ENCODE assay signal across 1 cellular context in genomic region chr3:40468018-40468417, GRCh38.
TF ChIP-seq lines count a peak whose summit lies in the region.

No MANE protein-coding gene starts in this region.

TF ChIP-seq in K562, 482 proteins besides CTCF, POLR2A, EP300 and RAD21:
- no peak for TF ChIP-seq UBTF (IDR thresholded peaks at IDR 0.05; ENCODE audit: borderline replicate concordance in 1 of 2, low read depth in 2 of 2, low read length in 2 of 2)
- TF ChIP-seq SUPT5H (IDR thresholded peaks at IDR 0.05) = 0 out of 2 replicates have a peak, but pooled peaks have one; percentile 2
- TF ChIP-seq ZC3H8 (IDR thresholded peaks at IDR 0.05) = no peak
- no peak for TF ChIP-seq ILK (tag; IDR thresholded peaks at IDR 0.05; ENCODE audit: borderline replicate concordance, low read depth)
- TF ChIP-seq RERE (CRISPR knock-in tag; IDR thresholded peaks at IDR 0.05; ENCODE audit: borderline replicate concordance) = no peak
- no peak for TF ChIP-seq RHOXF2B (CRISPR knock-in tag; conservative IDR thresholded peaks at IDR 0.05)
- no peak for TF ChIP-seq WHSC1 (IDR thresholded peaks at IDR 0.05; ENCODE audit: low read length)
- no peak for TF ChIP-seq MAFK (IDR thresholded peaks at IDR 0.05; ENCODE audit: low read length)
- TF ChIP-seq FOXA3 (CRISPR knock-in tag; conservative IDR thresholded peaks at IDR 0.05 in 1 of 2, IDR thresholded peaks at IDR 0.05 in 1 of 2) = peak in 1 of 2 experiments; percentile 32; a peak in 1 of 4 replicates
- no peak for TF ChIP-seq MEIS2 (IDR thresholded peaks at IDR 0.05; ENCODE audit: partially characterized antibody)
- no peak for TF ChIP-seq EP400 (IDR thresholded peaks at IDR 0.05)
- no peak for TF ChIP-seq DDX20 (tag; IDR thresholded peaks at IDR 0.05; ENCODE audit: low read depth)
- no peak for TF ChIP-seq FUS (optimal IDR thresholded peaks at IDR 0.05; ENCODE audit: low read depth, low read length)
- no peak for TF ChIP-seq ZNF395 (CRISPR knock-in tag; IDR thresholded peaks at IDR 0.05)
- no peak for TF ChIP-seq RBM17 (IDR thresholded peaks at IDR 0.05; ENCODE audit: borderline replicate concordance, low read depth, low read length)
- no peak for TF ChIP-seq AFF1 (IDR thresholded peaks at IDR 0.05; ENCODE audit: low read depth in 1 of 2, partially characterized antibody in 2 of 2)
- TF ChIP-seq LARP7 (IDR thresholded peaks at IDR 0.05) = no peak
- TF ChIP-seq ZNF699 (CRISPR knock-in tag; IDR thresholded peaks at IDR 0.05; ENCODE audit: insufficient replicate concordance) = no peak
- TF ChIP-seq MEF2D (tag; conservative IDR thresholded peaks at IDR 0.05; ENCODE audit: low read depth) = no peak
- 0 out of 4 replicates have a peak, but pooled peaks of 1 of the 2 experiments have one; percentile 24 for TF ChIP-seq KDM1A (IDR thresholded peaks at IDR 0.05)
- no peak for TF ChIP-seq BMI1 (IDR thresholded peaks at IDR 0.05; ENCODE audit: low read length)
- TF ChIP-seq ZNF740 (CRISPR knock-in tag; IDR thresholded peaks at IDR 0.05) = no peak
- TF ChIP-seq ZNF740 (tag; IDR thresholded peaks at IDR 0.05) = no peak
- TF ChIP-seq PURB (CRISPR knock-in tag; IDR thresholded peaks at IDR 0.05; ENCODE audit: low read depth) = no peak
- TF ChIP-seq CAMTA2 (CRISPR knock-in tag; conservative IDR thresholded peaks at IDR 0.05) = no peak
